In the genomic region with DNA sequence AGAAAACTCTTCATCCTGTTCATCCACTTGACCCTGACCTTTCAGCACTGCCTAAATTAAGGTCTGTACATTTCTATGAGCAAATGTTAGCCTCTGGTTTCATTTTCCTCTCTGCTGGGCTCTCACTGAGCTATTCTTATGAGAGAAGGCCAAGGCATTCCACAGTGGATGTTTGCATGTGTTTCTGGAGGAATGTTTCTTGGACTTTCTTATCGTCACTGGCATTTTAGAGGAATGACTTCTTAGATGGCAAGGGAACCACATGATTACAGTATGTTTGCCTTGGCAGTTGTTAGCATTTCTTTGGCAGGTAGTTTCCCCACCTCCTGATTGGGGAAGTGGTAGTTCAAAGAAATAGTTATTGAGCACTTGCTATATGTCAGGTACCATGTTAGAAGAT, we compare ENCODE assay signal across 1 cellular context.
TF ChIP-seq lines count a peak whose summit lies in the region.

No MANE protein-coding gene starts in this region.

TF ChIP-seq in GM23338, 12 proteins besides CTCF, POLR2A, EP300 and RAD21 (continued from another document):
- TF ChIP-seq, protein P1, sequence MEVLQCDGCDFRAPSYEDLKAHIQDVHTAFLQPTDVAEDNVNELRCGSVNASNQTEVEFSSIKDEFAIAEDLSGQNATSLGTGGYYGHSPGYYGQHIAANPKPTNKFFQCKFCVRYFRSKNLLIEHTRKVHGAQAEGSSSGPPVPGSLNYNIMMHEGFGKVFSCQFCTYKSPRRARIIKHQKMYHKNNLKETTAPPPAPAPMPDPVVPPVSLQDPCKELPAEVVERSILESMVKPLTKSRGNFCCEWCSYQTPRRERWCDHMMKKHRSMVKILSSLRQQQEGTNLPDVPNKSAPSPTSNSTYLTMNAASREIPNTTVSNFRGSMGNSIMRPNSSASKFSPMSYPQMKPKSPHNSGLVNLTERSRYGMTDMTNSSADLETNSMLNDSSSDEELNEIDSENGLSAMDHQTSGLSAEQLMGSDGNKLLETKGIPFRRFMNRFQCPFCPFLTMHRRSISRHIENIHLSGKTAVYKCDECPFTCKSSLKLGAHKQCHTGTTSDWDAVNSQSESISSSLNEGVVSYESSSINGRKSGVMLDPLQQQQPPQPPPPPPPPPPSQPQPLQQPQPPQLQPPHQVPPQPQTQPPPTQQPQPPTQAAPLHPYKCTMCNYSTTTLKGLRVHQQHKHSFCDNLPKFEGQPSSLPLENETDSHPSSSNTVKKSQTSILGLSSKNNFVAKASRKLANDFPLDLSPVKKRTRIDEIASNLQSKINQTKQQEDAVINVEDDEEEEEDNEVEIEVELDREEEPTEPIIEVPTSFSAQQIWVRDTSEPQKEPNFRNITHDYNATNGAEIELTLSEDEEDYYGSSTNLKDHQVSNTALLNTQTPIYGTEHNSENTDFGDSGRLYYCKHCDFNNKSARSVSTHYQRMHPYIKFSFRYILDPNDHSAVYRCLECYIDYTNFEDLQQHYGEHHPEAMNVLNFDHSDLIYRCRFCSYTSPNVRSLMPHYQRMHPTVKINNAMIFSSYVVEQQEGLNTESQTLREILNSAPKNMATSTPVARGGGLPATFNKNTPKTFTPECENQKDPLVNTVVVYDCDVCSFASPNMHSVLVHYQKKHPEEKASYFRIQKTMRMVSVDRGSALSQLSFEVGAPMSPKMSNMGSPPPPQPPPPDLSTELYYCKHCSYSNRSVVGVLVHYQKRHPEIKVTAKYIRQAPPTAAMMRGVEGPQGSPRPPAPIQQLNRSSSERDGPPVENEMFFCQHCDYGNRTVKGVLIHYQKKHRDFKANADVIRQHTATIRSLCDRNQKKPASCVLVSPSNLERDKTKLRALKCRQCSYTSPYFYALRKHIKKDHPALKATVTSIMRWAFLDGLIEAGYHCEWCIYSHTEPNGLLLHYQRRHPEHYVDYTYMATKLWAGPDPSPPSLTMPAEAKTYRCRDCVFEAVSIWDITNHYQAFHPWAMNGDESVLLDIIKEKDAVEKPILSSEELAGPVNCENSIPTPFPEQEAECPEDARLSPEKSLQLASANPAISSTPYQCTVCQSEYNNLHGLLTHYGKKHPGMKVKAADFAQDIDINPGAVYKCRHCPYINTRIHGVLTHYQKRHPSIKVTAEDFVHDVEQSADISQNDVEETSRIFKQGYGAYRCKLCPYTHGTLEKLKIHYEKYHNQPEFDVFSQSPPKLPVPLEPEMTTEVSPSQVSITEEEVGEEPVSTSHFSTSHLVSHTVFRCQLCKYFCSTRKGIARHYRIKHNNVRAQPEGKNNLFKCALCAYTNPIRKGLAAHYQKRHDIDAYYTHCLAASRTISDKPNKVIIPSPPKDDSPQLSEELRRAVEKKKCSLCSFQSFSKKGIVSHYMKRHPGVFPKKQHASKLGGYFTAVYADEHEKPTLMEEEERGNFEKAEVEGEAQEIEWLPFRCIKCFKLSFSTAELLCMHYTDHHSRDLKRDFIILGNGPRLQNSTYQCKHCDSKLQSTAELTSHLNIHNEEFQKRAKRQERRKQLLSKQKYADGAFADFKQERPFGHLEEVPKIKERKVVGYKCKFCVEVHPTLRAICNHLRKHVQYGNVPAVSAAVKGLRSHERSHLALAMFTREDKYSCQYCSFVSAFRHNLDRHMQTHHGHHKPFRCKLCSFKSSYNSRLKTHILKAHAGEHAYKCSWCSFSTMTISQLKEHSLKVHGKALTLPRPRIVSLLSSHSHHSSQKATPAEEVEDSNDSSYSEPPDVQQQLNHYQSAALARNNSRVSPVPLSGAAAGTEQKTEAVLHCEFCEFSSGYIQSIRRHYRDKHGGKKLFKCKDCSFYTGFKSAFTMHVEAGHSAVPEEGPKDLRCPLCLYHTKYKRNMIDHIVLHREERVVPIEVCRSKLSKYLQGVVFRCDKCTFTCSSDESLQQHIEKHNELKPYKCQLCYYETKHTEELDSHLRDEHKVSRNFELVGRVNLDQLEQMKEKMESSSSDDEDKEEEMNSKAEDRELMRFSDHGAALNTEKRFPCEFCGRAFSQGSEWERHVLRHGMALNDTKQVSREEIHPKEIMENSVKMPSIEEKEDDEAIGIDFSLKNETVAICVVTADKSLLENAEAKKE (CRISPR knock-in tag; IDR thresholded peaks at IDR 0.05), result no peak
- TF ChIP-seq JUNB (IDR thresholded peaks at IDR 0.05; ENCODE audit: unreplicated experiment) (no peak), ZNF114 (CRISPR knock-in tag; IDR thresholded peaks at IDR 0.05) (no peak), ZNF331 (CRISPR knock-in tag; IDR thresholded peaks at IDR 0.05; ENCODE audit: low read depth) (no peak), EZH2phosphoT487 (IDR thresholded peaks at IDR 0.05; ENCODE audit: unreplicated experiment) (no peak), EZH2 (IDR thresholded peaks at IDR 0.05; ENCODE audit: low read depth, unreplicated experiment) (no peak)
- TF ChIP-seq, protein P2, sequence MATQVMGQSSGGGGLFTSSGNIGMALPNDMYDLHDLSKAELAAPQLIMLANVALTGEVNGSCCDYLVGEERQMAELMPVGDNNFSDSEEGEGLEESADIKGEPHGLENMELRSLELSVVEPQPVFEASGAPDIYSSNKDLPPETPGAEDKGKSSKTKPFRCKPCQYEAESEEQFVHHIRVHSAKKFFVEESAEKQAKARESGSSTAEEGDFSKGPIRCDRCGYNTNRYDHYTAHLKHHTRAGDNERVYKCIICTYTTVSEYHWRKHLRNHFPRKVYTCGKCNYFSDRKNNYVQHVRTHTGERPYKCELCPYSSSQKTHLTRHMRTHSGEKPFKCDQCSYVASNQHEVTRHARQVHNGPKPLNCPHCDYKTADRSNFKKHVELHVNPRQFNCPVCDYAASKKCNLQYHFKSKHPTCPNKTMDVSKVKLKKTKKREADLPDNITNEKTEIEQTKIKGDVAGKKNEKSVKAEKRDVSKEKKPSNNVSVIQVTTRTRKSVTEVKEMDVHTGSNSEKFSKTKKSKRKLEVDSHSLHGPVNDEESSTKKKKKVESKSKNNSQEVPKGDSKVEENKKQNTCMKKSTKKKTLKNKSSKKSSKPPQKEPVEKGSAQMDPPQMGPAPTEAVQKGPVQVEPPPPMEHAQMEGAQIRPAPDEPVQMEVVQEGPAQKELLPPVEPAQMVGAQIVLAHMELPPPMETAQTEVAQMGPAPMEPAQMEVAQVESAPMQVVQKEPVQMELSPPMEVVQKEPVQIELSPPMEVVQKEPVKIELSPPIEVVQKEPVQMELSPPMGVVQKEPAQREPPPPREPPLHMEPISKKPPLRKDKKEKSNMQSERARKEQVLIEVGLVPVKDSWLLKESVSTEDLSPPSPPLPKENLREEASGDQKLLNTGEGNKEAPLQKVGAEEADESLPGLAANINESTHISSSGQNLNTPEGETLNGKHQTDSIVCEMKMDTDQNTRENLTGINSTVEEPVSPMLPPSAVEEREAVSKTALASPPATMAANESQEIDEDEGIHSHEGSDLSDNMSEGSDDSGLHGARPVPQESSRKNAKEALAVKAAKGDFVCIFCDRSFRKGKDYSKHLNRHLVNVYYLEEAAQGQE (IDR thresholded peaks at IDR 0.05; ENCODE audit: unreplicated experiment), result no peak
